In the genomic region with DNA sequence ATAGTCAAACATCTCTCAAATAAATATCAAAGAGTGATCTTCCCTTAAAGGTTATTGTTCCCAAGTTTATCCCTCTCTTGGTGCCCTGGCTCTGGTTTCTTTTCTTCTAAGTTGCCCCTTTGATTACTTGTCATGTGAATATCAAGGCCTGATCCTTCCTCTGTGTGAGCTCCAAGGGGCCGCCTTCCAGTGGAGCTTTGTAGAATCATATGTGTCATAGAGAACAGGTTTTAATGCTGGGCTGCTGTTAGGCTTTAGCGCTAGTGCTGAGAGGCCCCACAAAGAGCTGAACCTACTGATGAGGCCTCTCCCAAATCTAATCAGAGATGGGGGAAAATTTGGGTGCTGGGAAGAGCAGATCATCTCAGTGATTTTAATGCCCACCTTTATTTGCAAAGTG, we compare ENCODE assay signal across 2 cellular contexts.
TF ChIP-seq lines count a peak whose summit lies in the region.

No MANE protein-coding gene starts in this region.

TF ChIP-seq in A549, 52 proteins besides CTCF, POLR2A, EP300 and RAD21:
- TF ChIP-seq HOXB5 (CRISPR knock-in tag; IDR thresholded peaks at IDR 0.05) (no peak), ATOH8 (CRISPR knock-in tag; IDR thresholded peaks at IDR 0.05; ENCODE audit: low read depth) (no peak), KDM1A (IDR thresholded peaks at IDR 0.05; ENCODE audit: low read depth) (no peak), MYC (IDR thresholded peaks at IDR 0.05; ENCODE audit: borderline replicate concordance, low read length) (no peak), CHD4 (IDR thresholded peaks at IDR 0.05; ENCODE audit: borderline replicate concordance) (no peak)
TF ChIP-seq in A549: peak in this region for 0.

TF ChIP-seq in GM23338, 12 proteins besides CTCF, POLR2A, EP300 and RAD21:
- TF ChIP-seq EZH2phosphoT487 (IDR thresholded peaks at IDR 0.05; ENCODE audit: unreplicated experiment) = no peak
- TF ChIP-seq EZH2 (IDR thresholded peaks at IDR 0.05; ENCODE audit: low read depth, unreplicated experiment) = no peak
- no peak for TF ChIP-seq JUNB (IDR thresholded peaks at IDR 0.05; ENCODE audit: unreplicated experiment)
- TF ChIP-seq NANOG (IDR thresholded peaks at IDR 0.05; ENCODE audit: borderline replicate concordance) = no peak
- no peak for TF ChIP-seq REST (IDR thresholded peaks at IDR 0.05; ENCODE audit: unreplicated experiment)
- no peak for TF ChIP-seq POLR2AphosphoS5 (IDR thresholded peaks at IDR 0.05; ENCODE audit: low read depth)
- TF ChIP-seq ZNF331 (CRISPR knock-in tag; IDR thresholded peaks at IDR 0.05; ENCODE audit: low read depth) = no peak
- TF ChIP-seq STAT1 (IDR thresholded peaks at IDR 0.05; ENCODE audit: unreplicated experiment) = no peak
- TF ChIP-seq, protein P1, sequence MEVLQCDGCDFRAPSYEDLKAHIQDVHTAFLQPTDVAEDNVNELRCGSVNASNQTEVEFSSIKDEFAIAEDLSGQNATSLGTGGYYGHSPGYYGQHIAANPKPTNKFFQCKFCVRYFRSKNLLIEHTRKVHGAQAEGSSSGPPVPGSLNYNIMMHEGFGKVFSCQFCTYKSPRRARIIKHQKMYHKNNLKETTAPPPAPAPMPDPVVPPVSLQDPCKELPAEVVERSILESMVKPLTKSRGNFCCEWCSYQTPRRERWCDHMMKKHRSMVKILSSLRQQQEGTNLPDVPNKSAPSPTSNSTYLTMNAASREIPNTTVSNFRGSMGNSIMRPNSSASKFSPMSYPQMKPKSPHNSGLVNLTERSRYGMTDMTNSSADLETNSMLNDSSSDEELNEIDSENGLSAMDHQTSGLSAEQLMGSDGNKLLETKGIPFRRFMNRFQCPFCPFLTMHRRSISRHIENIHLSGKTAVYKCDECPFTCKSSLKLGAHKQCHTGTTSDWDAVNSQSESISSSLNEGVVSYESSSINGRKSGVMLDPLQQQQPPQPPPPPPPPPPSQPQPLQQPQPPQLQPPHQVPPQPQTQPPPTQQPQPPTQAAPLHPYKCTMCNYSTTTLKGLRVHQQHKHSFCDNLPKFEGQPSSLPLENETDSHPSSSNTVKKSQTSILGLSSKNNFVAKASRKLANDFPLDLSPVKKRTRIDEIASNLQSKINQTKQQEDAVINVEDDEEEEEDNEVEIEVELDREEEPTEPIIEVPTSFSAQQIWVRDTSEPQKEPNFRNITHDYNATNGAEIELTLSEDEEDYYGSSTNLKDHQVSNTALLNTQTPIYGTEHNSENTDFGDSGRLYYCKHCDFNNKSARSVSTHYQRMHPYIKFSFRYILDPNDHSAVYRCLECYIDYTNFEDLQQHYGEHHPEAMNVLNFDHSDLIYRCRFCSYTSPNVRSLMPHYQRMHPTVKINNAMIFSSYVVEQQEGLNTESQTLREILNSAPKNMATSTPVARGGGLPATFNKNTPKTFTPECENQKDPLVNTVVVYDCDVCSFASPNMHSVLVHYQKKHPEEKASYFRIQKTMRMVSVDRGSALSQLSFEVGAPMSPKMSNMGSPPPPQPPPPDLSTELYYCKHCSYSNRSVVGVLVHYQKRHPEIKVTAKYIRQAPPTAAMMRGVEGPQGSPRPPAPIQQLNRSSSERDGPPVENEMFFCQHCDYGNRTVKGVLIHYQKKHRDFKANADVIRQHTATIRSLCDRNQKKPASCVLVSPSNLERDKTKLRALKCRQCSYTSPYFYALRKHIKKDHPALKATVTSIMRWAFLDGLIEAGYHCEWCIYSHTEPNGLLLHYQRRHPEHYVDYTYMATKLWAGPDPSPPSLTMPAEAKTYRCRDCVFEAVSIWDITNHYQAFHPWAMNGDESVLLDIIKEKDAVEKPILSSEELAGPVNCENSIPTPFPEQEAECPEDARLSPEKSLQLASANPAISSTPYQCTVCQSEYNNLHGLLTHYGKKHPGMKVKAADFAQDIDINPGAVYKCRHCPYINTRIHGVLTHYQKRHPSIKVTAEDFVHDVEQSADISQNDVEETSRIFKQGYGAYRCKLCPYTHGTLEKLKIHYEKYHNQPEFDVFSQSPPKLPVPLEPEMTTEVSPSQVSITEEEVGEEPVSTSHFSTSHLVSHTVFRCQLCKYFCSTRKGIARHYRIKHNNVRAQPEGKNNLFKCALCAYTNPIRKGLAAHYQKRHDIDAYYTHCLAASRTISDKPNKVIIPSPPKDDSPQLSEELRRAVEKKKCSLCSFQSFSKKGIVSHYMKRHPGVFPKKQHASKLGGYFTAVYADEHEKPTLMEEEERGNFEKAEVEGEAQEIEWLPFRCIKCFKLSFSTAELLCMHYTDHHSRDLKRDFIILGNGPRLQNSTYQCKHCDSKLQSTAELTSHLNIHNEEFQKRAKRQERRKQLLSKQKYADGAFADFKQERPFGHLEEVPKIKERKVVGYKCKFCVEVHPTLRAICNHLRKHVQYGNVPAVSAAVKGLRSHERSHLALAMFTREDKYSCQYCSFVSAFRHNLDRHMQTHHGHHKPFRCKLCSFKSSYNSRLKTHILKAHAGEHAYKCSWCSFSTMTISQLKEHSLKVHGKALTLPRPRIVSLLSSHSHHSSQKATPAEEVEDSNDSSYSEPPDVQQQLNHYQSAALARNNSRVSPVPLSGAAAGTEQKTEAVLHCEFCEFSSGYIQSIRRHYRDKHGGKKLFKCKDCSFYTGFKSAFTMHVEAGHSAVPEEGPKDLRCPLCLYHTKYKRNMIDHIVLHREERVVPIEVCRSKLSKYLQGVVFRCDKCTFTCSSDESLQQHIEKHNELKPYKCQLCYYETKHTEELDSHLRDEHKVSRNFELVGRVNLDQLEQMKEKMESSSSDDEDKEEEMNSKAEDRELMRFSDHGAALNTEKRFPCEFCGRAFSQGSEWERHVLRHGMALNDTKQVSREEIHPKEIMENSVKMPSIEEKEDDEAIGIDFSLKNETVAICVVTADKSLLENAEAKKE (CRISPR knock-in tag; IDR thresholded peaks at IDR 0.05) = no peak
- no peak for TF ChIP-seq CREB1 (CRISPR knock-in tag; IDR thresholded peaks at IDR 0.05; ENCODE audit: low read depth)
